21 cellular contexts compared by ENCODE assay signal in genomic region chr21:45461806-45462341, GRCh38. TPM values are rescaled to one million over a fixed set of nuclear protein-coding genes. Genes with fewer than 3 reads are reported as not detected.
A peak's percentile ranks its signal among the peaks of the same experiment; 100 is the strongest.
DNase-seq lines count a peak whose midpoint lies in the region; FAIRE-seq and TF ChIP-seq lines count a peak whose summit lies in the region.
"Had no signal": no experiment of that assay in that cellular context is flagged by ENCODE, and none has a peak within 500 bp of the region (broad histone marks: within the 10 kb centered on the region; RNA-seq: fewer than 3 reads in every experiment).

No MANE protein-coding gene starts in this region.

- H2AFZ ChIP-seq in astrocyte (ENCODE audit: low read depth, low read length): no peak overlapping the region
- H2AFZ ChIP-seq: GM23338 had no signal

- H3K27me3 ChIP-seq in BLaER1 (no peaks in the 10 kb centered on the region), astrocyte (ENCODE audit: insufficient read depth, low read length) (no peaks in the 10 kb centered on the region), BE2C (peaks cover 20% of the 10 kb centered on the region)

- H3K4me1 ChIP-seq in BLaER1: peaks cover 86% of the 10 kb centered on the region
- H3K4me1 ChIP-seq in HEK293 (ENCODE audit: control insufficient read depth, insufficient read depth, low read length): no peaks in the 10 kb centered on the region
- H3K4me1 ChIP-seq in astrocyte (ENCODE audit: insufficient read depth, low read length): peaks cover 21% of the 10 kb centered on the region
- no peaks in the 10 kb centered on the region; the same call in 1 of the 2 replicates for H3K4me1 ChIP-seq in BE2C

- H3K27me3 Mint-ChIP-seq in astrocyte (ENCODE audit: low read depth, unreplicated experiment): no peaks in the 10 kb centered on the region

- H3K36me3 Mint-ChIP-seq in astrocyte (ENCODE audit: low read depth, unreplicated experiment): peaks cover 46% of the 10 kb centered on the region
- H3K36me3 Mint-ChIP-seq: CD4-positive, CD25-positive, alpha-beta regulatory T cell; CD8-positive, alpha-beta T cell had no signal

- H3K79me2 ChIP-seq in astrocyte (ENCODE audit: insufficient read depth, low read length): peaks cover 17% of the 10 kb centered on the region

- H3K4me2 ChIP-seq in BLaER1: peak overlapping the region; percentile 76
- no peak overlapping the region for H3K4me2 ChIP-seq in astrocyte (ENCODE audit: low read length)
- H3K4me2 ChIP-seq: A549, GM23338 had no signal

- TF ChIP-seq CTCF in HEK293 (tag by site-specific recombination; IDR thresholded peaks at IDR 0.05): no peak
- no peak for TF ChIP-seq CTCF in astrocyte (IDR thresholded peaks at IDR 0.05; ENCODE audit: insufficient read depth, low read depth, low read length)
- no peak for TF ChIP-seq CTCF in BE2C (IDR thresholded peaks at IDR 0.05; ENCODE audit: low read depth, low read length)

- H4K20me1 ChIP-seq in BLaER1 (no peaks in the 10 kb centered on the region), astrocyte (ENCODE audit: insufficient read depth, low read length) (peaks cover 27% of the 10 kb centered on the region)

- H3K27ac ChIP-seq in BLaER1: no peak overlapping the region
- H3K27ac ChIP-seq in HEK293 (ENCODE audit: extremely low read depth, low read depth, low read length): no peak overlapping the region
- no peak overlapping the region for H3K27ac ChIP-seq in astrocyte (ENCODE audit: low read depth, low read length)
- H3K27ac ChIP-seq: C4-2B had no signal

- peak overlapping the region; percentile 25 for H3K4me3 Mint-ChIP-seq in astrocyte (ENCODE audit: unreplicated experiment)
- H3K4me3 Mint-ChIP-seq: CD4-positive, CD25-positive, alpha-beta regulatory T cell; CD8-positive, alpha-beta T cell; GM23338; H9 had no signal

- no peak overlapping the region for H3K9ac ChIP-seq in BLaER1
- no peak overlapping the region for H3K9ac ChIP-seq in astrocyte (ENCODE audit: low read length)

- H3K9me3 ChIP-seq in BLaER1 (peaks cover 12% of the 10 kb centered on the region; the same call in 1 of the 2 replicates), HEK293 (ENCODE audit: control insufficient read depth, insufficient read depth, low read depth, low read length) (no peaks in the 10 kb centered on the region; the same call in 1 of the 2 replicates), astrocyte (ENCODE audit: insufficient read depth, low read depth, low read length) (no peaks in the 10 kb centered on the region), BE2C (no peaks in the 10 kb centered on the region; the same call in none of the 2 replicates)

- DNase-seq in astrocyte (ENCODE audit: low read depth): no peak
- DNase-seq in mesenteric fat pad (ENCODE audit: low spot score): no peak
- DNase-seq in BE2C: no peak
- DNase-seq in KG1 (lab: John Stamatoyannopoulos, UW): no peak
- DNase-seq: 8988T; ACHN; AML-193; CD4-positive, CD25-positive, alpha-beta regulatory T cell; CD8-positive, alpha-beta T cell; DMS 273 treated with DMSO at 0.1 percent for 48 hours; DMS79; GDM1; H9 had no signal

- H3K4me3 ChIP-seq in BLaER1 (no peak overlapping the region), HEK293 (ENCODE audit: low read depth, low read length) (no peak overlapping the region), astrocyte (ENCODE audit: insufficient read depth, low read depth, low read length) (no peak overlapping the region), BE2C (ENCODE audit: low read depth, low read length) (no peak overlapping the region)
- H3K4me3 ChIP-seq: A549, GM12878, GM23338 had no signal

- H3K36me3 ChIP-seq in BLaER1 (no peaks in the 10 kb centered on the region), HEK293 (ENCODE audit: control insufficient read depth in 2 of 2, insufficient read depth in 1 of 2, low read length in 2 of 2) (peaks cover 0 to 7% of the 10 kb centered on the region in 2 experiments; a peak in 2 of 3 replicates), astrocyte (ENCODE audit: insufficient read depth, low read length) (no peaks in the 10 kb centered on the region), BE2C (no peaks in the 10 kb centered on the region)

- no peak for FAIRE-seq in astrocyte (lab: Jason Lieb, UNC)
- FAIRE-seq: A549, D721Med, GM12878, GM19239 had no signal

- peaks cover 12% of the 10 kb centered on the region for H3K9me3 Mint-ChIP-seq in astrocyte (ENCODE audit: unreplicated experiment)

- CTCF ChIA-PET in HEK293 (lab: Yijun Ruan, JAX): interaction anchor here (0.6 to 1.6 kb wide), 6 partner anchors 16 to 325 kb away, joined by 3 to 9 read pairs (median 4); no protein-coding TSS in a partner anchor

- POLR2A ChIA-PET in HEK293 (lab: Yijun Ruan, JAX): no interaction called here

- peak overlapping the region; percentile 85 for H3K27ac Mint-ChIP-seq in astrocyte (ENCODE audit: unreplicated experiment)
- H3K27ac Mint-ChIP-seq: CD4-positive, CD25-positive, alpha-beta regulatory T cell; CD8-positive, alpha-beta T cell; GM23338; H9 had no signal

- H3K4me1 Mint-ChIP-seq in astrocyte (ENCODE audit: low read depth, unreplicated experiment): peaks cover 27% of the 10 kb centered on the region

TF ChIP-seq in HEK293, 187 proteins besides CTCF, POLR2A, EP300 and RAD21:
- TF ChIP-seq ZNF266 (tag by site-specific recombination; IDR thresholded peaks at IDR 0.05; ENCODE audit: low read depth) (no peak), TRIM28 (IDR thresholded peaks at IDR 0.05; ENCODE audit: borderline replicate concordance, low read length) (peak; percentile 72; the same call in 1 of the 2 replicates), SETDB1 (IDR thresholded peaks at IDR 0.05; ENCODE audit: insufficient read length, low read length) (peak; percentile 93)

RNA-seq across cellular contexts. Expression of gene COL18A1, which starts 56.9 kb away (rescaled TPM):
- total RNA-seq in astrocyte (616 and 692 TPM in 2 replicates), mesenteric fat pad (79.8 TPM)
- polyA plus RNA-seq in BE2C (2012; ENCODE audit: insufficient read depth, insufficient read length, low read depth): 11.7 TPM
